Comparison of ENCODE assay signal across 12 cellular contexts in genomic region chr10:36494386-36494785, GRCh38.
DNase-seq lines count a peak whose midpoint lies in the region; ATAC-seq and TF ChIP-seq lines count a peak whose summit lies in the region.
"Had no signal": no experiment of that assay in that cellular context is flagged by ENCODE, and none has a peak within 500 bp of the region (broad histone marks: within the 10 kb centered on the region; RNA-seq: fewer than 3 reads in every experiment).

No MANE protein-coding gene starts in this region.

- no peak overlapping the region for H4K12ac ChIP-seq in trophoblast cell (ENCODE audit: low read depth, low read length)

- peaks cover 3% of the 10 kb centered on the region in 2 experiments for H3K4me1 ChIP-seq in trophoblast cell (ENCODE audit: control insufficient read depth in 1 of 2, insufficient read depth in 2 of 2, low read length in 2 of 2)

- H3K9me3 ChIP-seq in trophoblast cell (ENCODE audit: insufficient read depth, low read depth, low read length), result no peaks in the 10 kb centered on the region

- no peak overlapping the region for H3K27ac Mint-ChIP-seq in T-helper 2 cell treated with Interferon-gamma antibody and Interleukin-4, amounts not matched to agents 5 μg/mL and 100 μg/mL, for 36 hours
- no peak overlapping the region for H3K27ac Mint-ChIP-seq in activated CD8-positive, alpha-beta T cell treated with anti-CD3 and anti-CD28 coated beads for 36 hours
- H3K27ac Mint-ChIP-seq: naive thymus-derived CD8-positive, alpha-beta T cell had no signal

- peaks cover 7% of the 10 kb centered on the region for H3K79me1 ChIP-seq in trophoblast cell (ENCODE audit: low read length)

- ATAC-seq in activated CD8-positive, alpha-beta T cell treated with anti-CD3 and anti-CD28 coated beads for 36 hours, result no peak
- ATAC-seq: naive thymus-derived CD8-positive, alpha-beta T cell had no signal

- H2BK12ac ChIP-seq in trophoblast cell (ENCODE audit: low read length), result no peak overlapping the region

- intact Hi-C loops in activated CD8-positive, alpha-beta T cell treated with anti-CD3 and anti-CD28 coated beads for 36 hours (cut with micrococcal nuclease), result no loop called here

- no peak for TF ChIP-seq CTCF in RWPE1 (conservative IDR thresholded peaks at IDR 0.05; ENCODE audit: low read depth)
- no peak for TF ChIP-seq CTCF in activated CD8-positive, alpha-beta T cell treated with anti-CD3 and anti-CD28 coated beads for 36 hours (IDR thresholded peaks at IDR 0.05)

- H3K4me3 ChIP-seq in skeletal muscle cell (ENCODE audit: low read depth, low read length) (no peak overlapping the region), trophoblast cell (ENCODE audit: low read depth, low read length) (no peak overlapping the region)

- no peak overlapping the region for H3K18ac ChIP-seq in trophoblast cell (ENCODE audit: low read length)

- H3K9me3 Mint-ChIP-seq in T-helper 2 cell treated with Interferon-gamma antibody and Interleukin-4, amounts not matched to agents 5 μg/mL and 100 μg/mL, for 36 hours, result peaks cover 24% of the 10 kb centered on the region
- H3K9me3 Mint-ChIP-seq in activated CD8-positive, alpha-beta T cell treated with anti-CD3 and anti-CD28 coated beads for 36 hours, result peaks cover 2% of the 10 kb centered on the region

- H2BK120ac ChIP-seq in trophoblast cell (ENCODE audit: insufficient read depth, low read length, poor library complexity), result no peak overlapping the region

- no peak overlapping the region for H2AFZ ChIP-seq in trophoblast cell (ENCODE audit: insufficient read depth, low read length, poor library complexity)

- peak; percentile 78 for DNase-seq in GM04503 (ENCODE audit: low read depth)
- DNase-seq in RWPE1 (ENCODE audit: low spot score), result peak; percentile 68
- peak; percentile 61 for DNase-seq in fibroblast of peridontal ligament (ENCODE audit: extremely low read depth)
- peak; percentile 84 for DNase-seq in skeletal muscle cell (ENCODE audit: low read depth)
- DNase-seq in trophoblast cell, result no peak
- no peak for DNase-seq in T-helper 2 cell treated with Interferon-gamma antibody and Interleukin-4, amounts not matched to agents 5 μg/mL and 100 μg/mL, for 36 hours (ENCODE audit: low spot score)
- DNase-seq in D341Med (ENCODE audit: low spot score), result no peak
- no peak for DNase-seq in activated CD8-positive, alpha-beta T cell treated with anti-CD3 and anti-CD28 coated beads for 36 hours
- DNase-seq: effector CD8-positive, alpha-beta T cell; naive thymus-derived CD8-positive, alpha-beta T cell; NCI-H187 treated with DMSO at 0.1 percent for 48 hours; T-helper 2 cell had no signal

- no peak overlapping the region for H4K8ac ChIP-seq in trophoblast cell (ENCODE audit: low read depth, low read length)

- no peak overlapping the region for H3K4ac ChIP-seq in trophoblast cell (ENCODE audit: low read depth, low read length)

- POLR2A ChIA-PET in RWPE1 (lab: Yijun Ruan, JAX; ENCODE audit: low non-redundant PET), result no interaction called here
- POLR2A ChIA-PET in activated CD8-positive, alpha-beta T cell treated with anti-CD3 and anti-CD28 coated beads for 36 hours (lab: Charles Lee), result no interaction called here

- no peak overlapping the region for H4K91ac ChIP-seq in trophoblast cell (ENCODE audit: low read depth, low read length)

- CTCF ChIA-PET in RWPE1 (lab: Yijun Ruan, JAX), result no interaction called here
- CTCF ChIA-PET in activated CD8-positive, alpha-beta T cell treated with anti-CD3 and anti-CD28 coated beads for 36 hours (lab: Charles Lee), result no interaction called here

- H3K79me2 ChIP-seq in trophoblast cell (ENCODE audit: control insufficient read depth, insufficient read depth, low read length, poor library complexity), result no peaks in the 10 kb centered on the region

- H3K4me3 Mint-ChIP-seq in T-helper 2 cell treated with Interferon-gamma antibody and Interleukin-4, amounts not matched to agents 5 μg/mL and 100 μg/mL, for 36 hours, result no peak overlapping the region
- no peak overlapping the region for H3K4me3 Mint-ChIP-seq in activated CD8-positive, alpha-beta T cell treated with anti-CD3 and anti-CD28 coated beads for 36 hours
- H3K4me3 Mint-ChIP-seq: naive thymus-derived CD8-positive, alpha-beta T cell had no signal

- no peaks in the 10 kb centered on the region for H3K36me3 Mint-ChIP-seq in T-helper 2 cell treated with Interferon-gamma antibody and Interleukin-4, amounts not matched to agents 5 μg/mL and 100 μg/mL, for 36 hours (ENCODE audit: low read depth)
- no peaks in the 10 kb centered on the region for H3K36me3 Mint-ChIP-seq in activated CD8-positive, alpha-beta T cell treated with anti-CD3 and anti-CD28 coated beads for 36 hours (ENCODE audit: low read depth)

- no CpG with 5 or more reads among the region's 2 CpGs for WGBS in trophoblast cell (ENCODE audit: extremely low coverage, insufficient coverage, insufficient read length)

- no peak overlapping the region for H3K14ac ChIP-seq in trophoblast cell (ENCODE audit: low read length)

- H3K9ac ChIP-seq in trophoblast cell (ENCODE audit: low read length), result no peak overlapping the region

- no peak overlapping the region for H2AK5ac ChIP-seq in trophoblast cell (ENCODE audit: low read length)

- H3K4me2 ChIP-seq in trophoblast cell (ENCODE audit: low read length), result no peak overlapping the region

- H3K36me3 ChIP-seq in trophoblast cell (ENCODE audit: control insufficient read depth in 1 of 2, insufficient read depth in 2 of 2, low read length in 2 of 2), result no peaks in the 10 kb centered on the region

- H3K4me1 Mint-ChIP-seq in T-helper 2 cell treated with Interferon-gamma antibody and Interleukin-4, amounts not matched to agents 5 μg/mL and 100 μg/mL, for 36 hours (ENCODE audit: low read depth), result no peaks in the 10 kb centered on the region
- no peaks in the 10 kb centered on the region for H3K4me1 Mint-ChIP-seq in activated CD8-positive, alpha-beta T cell treated with anti-CD3 and anti-CD28 coated beads for 36 hours (ENCODE audit: low read depth)
- H3K4me1 Mint-ChIP-seq: naive thymus-derived CD8-positive, alpha-beta T cell had no signal

- H3K27me3 ChIP-seq in trophoblast cell (ENCODE audit: insufficient read depth, low read length), result no peaks in the 10 kb centered on the region

- H3K27me3 Mint-ChIP-seq in T-helper 2 cell treated with Interferon-gamma antibody and Interleukin-4, amounts not matched to agents 5 μg/mL and 100 μg/mL, for 36 hours (ENCODE audit: low read depth), result no peaks in the 10 kb centered on the region
- H3K27me3 Mint-ChIP-seq in activated CD8-positive, alpha-beta T cell treated with anti-CD3 and anti-CD28 coated beads for 36 hours, result no peaks in the 10 kb centered on the region
- H3K27me3 Mint-ChIP-seq: naive thymus-derived CD8-positive, alpha-beta T cell had no signal

- no peak overlapping the region for H2BK5ac ChIP-seq in trophoblast cell (ENCODE audit: low read depth, low read length, poor library complexity)

- H3K23ac ChIP-seq in trophoblast cell (ENCODE audit: low read length), result no peak overlapping the region

- H3K27ac ChIP-seq in RWPE1 (no peak overlapping the region), trophoblast cell (ENCODE audit: low read depth, low read length) (no peak overlapping the region)

Comparison
In these comparisons a context has a peak if more than half of its experiments do, and no peak if none do; other contexts are left out.
1. DNase-seq: peak in GM04503 (single experiment), RWPE1 (single experiment), fibroblast of peridontal ligament (single experiment) and skeletal muscle cell (single experiment); none in trophoblast cell (0 of 2), T-helper 2 cell treated with Interferon-gamma antibody and Interleukin-4, amounts not matched to agents 5 μg/mL and 100 μg/mL, for 36 hours (single experiment), D341Med (single experiment) and activated CD8-positive, alpha-beta T cell treated with anti-CD3 and anti-CD28 coated beads for 36 hours (single experiment).